Comparison of ENCODE assay signal across 1 cellular context in the genomic region with DNA sequence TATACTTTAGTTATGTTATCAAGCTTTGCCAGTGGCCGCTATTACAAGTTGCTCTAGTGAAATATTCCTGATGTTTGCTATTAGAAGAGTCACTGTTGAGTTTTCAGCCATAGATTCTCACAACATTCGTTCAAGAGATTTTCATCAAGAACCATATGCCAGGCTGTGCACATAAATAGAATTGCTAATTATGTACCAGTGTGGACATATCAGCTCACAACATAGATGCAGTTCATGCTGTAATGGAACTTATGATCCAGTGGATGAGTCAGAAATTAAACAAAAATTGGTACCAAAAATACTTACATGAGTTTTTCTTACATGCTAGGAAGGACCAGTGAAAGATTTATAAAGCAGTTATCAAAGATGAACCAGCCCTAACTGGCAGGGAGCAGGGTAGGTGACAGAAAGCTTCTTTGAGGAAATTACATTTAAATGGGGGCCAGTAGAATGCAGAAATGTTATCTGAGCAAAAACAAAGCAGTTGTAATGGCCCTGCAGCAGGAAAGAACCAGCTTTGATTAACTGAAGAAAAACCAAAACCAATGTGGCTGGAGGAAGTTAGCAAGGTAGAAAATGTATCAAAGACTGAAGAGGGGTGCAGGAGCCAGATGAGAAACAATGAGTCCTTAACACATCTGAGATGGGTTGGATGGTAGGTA.
TF ChIP-seq lines count a peak whose summit lies in the region.

No MANE protein-coding gene starts in this region.

TF ChIP-seq in WTC11, 78 proteins besides CTCF, POLR2A, EP300 and RAD21:
- no peak for TF ChIP-seq TEAD4 (CRISPR knock-in tag; IDR thresholded peaks at IDR 0.05)
TF ChIP-seq in WTC11: peak in this region for 0.
